Comparison of ENCODE assay signal across 18 cellular contexts in genomic region chr5:59450245-59450644, GRCh38.
DNase-seq lines count a peak whose midpoint lies in the region; ATAC-seq, FAIRE-seq and TF ChIP-seq lines count a peak whose summit lies in the region.
"Had no signal": no experiment of that assay in that cellular context is flagged by ENCODE, and none has a peak within 500 bp of the region (broad histone marks: within the 10 kb centered on the region; RNA-seq: fewer than 3 reads in every experiment).

No MANE protein-coding gene starts in this region.

- POLR2A ChIA-PET in WTC11 (lab: Charles Lee) (no interaction called here), HepG2 (lab: Yijun Ruan, JAX) (no interaction called here)

- ATAC-seq in WTC11 (peak; percentile 51), HepG2 (no peak), HG02981 (IDR thresholded peaks at IDR 0.05; ENCODE audit: unreplicated experiment) (no peak), heart left ventricle (no peak)
- ATAC-seq: activated T-cell treated with anti-CD3 and anti-CD28 coated beads, Interleukin-2, amount 50 U/mL, for 72 hours had no signal

- no peaks in the 10 kb centered on the region for H3K4me1 ChIP-seq in HepG2 (ENCODE audit: insufficient read depth, low read length)
- no peaks in the 10 kb centered on the region for H3K4me1 ChIP-seq in heart left ventricle
- H3K4me1 ChIP-seq: Peyer's patch had no signal

- no peak overlapping the region for H3K27ac ChIP-seq in HepG2 (ENCODE audit: extremely low read length, insufficient read depth, low read length)
- no peak overlapping the region for H3K27ac ChIP-seq in heart left ventricle
- H3K27ac ChIP-seq: Peyer's patch had no signal

- H3K4me3 ChIP-seq in HepG2 (replicated peaks in 1 of 3; ENCODE audit: insufficient read depth in 1 of 3, low read depth in 2 of 3, low read length in 3 of 3), result no peak overlapping the region
- no peak overlapping the region for H3K4me3 ChIP-seq in heart left ventricle
- H3K4me3 ChIP-seq: Peyer's patch had no signal

- H3K9me3 Mint-ChIP-seq in WTC11 (peaks cover 16% of the 10 kb centered on the region), endothelial cell (ENCODE audit: unreplicated experiment) (no peaks in the 10 kb centered on the region)
- H3K9me3 Mint-ChIP-seq: activated B cell treated with CpG ODN at 0.5 μM for 24 hours had no signal

- intact Hi-C loops in HepG2 (cut with micrococcal nuclease; ENCODE audit: unreplicated experiment), result no loop called here
- intact Hi-C loops in heart left ventricle (cut with DNase I), result no loop called here

- no peaks in the 10 kb centered on the region for H3K9me3 ChIP-seq in HepG2 (ENCODE audit: low read length)
- peaks cover 0 to 14% (median 0%) of the 10 kb centered on the region in 12 donors for H3K9me3 ChIP-seq in heart left ventricle
- H3K9me3 ChIP-seq: Peyer's patch had no signal

- H4K20me1 ChIP-seq in HepG2 (ENCODE audit: insufficient read depth, low read length), result no peaks in the 10 kb centered on the region

- TF ChIP-seq POLR2A in HepG2 (IDR thresholded peaks at IDR 0.05; ENCODE audit: insufficient read depth in 1 of 2, low read depth in 2 of 2, low read length in 2 of 2) (no peak), heart left ventricle (IDR thresholded peaks at IDR 0.05) (no peak)

- H3K36me3 ChIP-seq in HepG2 (replicated peaks in 1 of 2; ENCODE audit: control insufficient read depth in 1 of 2, insufficient read depth in 2 of 2, low read length in 2 of 2) (no peaks in the 10 kb centered on the region), heart left ventricle (no peaks in the 10 kb centered on the region)
- H3K36me3 ChIP-seq: Peyer's patch had no signal

- H3K36me3 Mint-ChIP-seq in WTC11, result peaks cover 15% of the 10 kb centered on the region
- H3K36me3 Mint-ChIP-seq in endothelial cell (ENCODE audit: low read depth, unreplicated experiment), result no peaks in the 10 kb centered on the region

- no peak for TF ChIP-seq EP300 in HepG2 (IDR thresholded peaks at IDR 0.05; ENCODE audit: low read depth in 2 of 2, low read length in 2 of 2)
- TF ChIP-seq EP300 in HepG2 (CRISPR knock-in tag; IDR thresholded peaks at IDR 0.05; ENCODE audit: borderline replicate concordance), result no peak

- H2AFZ ChIP-seq in HepG2 (ENCODE audit: low read length), result no peak overlapping the region

- no peak overlapping the region for H3K27ac Mint-ChIP-seq in WTC11
- no peak overlapping the region for H3K27ac Mint-ChIP-seq in endothelial cell (ENCODE audit: unreplicated experiment)
- H3K27ac Mint-ChIP-seq: activated B cell treated with CpG ODN at 0.5 μM for 24 hours; activated T-cell treated with anti-CD3 and anti-CD28 coated beads, Interleukin-2, amount 50 U/mL, for 72 hours; nephron progenitor cell had no signal

- no peaks in the 10 kb centered on the region for H3K79me2 ChIP-seq in HepG2 (ENCODE audit: insufficient read depth, low read length)

- H3K4me3 Mint-ChIP-seq in WTC11, result no peak overlapping the region
- no peak overlapping the region for H3K4me3 Mint-ChIP-seq in endothelial cell (ENCODE audit: unreplicated experiment)
- H3K4me3 Mint-ChIP-seq: activated B cell treated with CpG ODN at 0.5 μM for 24 hours; activated T-cell treated with anti-CD3 and anti-CD28 coated beads, Interleukin-2, amount 50 U/mL, for 72 hours; nephron progenitor cell had no signal

- H3K27me3 ChIP-seq in HepG2 (ENCODE audit: control insufficient read depth in 1 of 2, insufficient read depth in 2 of 2, low read length in 2 of 2) (no peaks in the 10 kb centered on the region), heart left ventricle (no peaks in the 10 kb centered on the region)
- H3K27me3 ChIP-seq: Peyer's patch had no signal

- CTCF ChIA-PET in WTC11 (lab: Charles Lee) (no interaction called here), HepG2 (lab: Yijun Ruan, JAX; ENCODE audit: low intra/inter-chr PET ratio, low total read pairs) (no interaction called here)

- H3K27me3 Mint-ChIP-seq in WTC11 (ENCODE audit: low read depth) (no peaks in the 10 kb centered on the region), endothelial cell (ENCODE audit: unreplicated experiment) (no peaks in the 10 kb centered on the region)
- H3K27me3 Mint-ChIP-seq: activated B cell treated with CpG ODN at 0.5 μM for 24 hours had no signal

- no peak for FAIRE-seq in HepG2 (lab: Jason Lieb, UNC)
- FAIRE-seq: bronchial epithelial cell had no signal

- in situ Hi-C loops in HepG2 (cut with HindIII; ENCODE audit: extremely low pct_ligation_motif_present, low pct_unique_long_range_greater_than_20kb), result no loop called here

- no peak overlapping the region for H3K9ac ChIP-seq in HepG2 (ENCODE audit: insufficient read depth, low read depth, low read length)

- no peak for TF ChIP-seq RAD21 in HepG2 (CRISPR knock-in tag; IDR thresholded peaks at IDR 0.05)

- BruUV-seq in HepG2 (replicated peaks; lab: Mats Ljungman, UMichigan), result no TSS peak

- DNase-seq in CMK (ENCODE audit: low read depth) (peak; percentile 8), HT-29 (ENCODE audit: low spot score) (peak; percentile 15), WTC11 (ENCODE audit: low spot score) (no peak), HepG2 (ENCODE audit: low spot score) (no peak), endothelial cell (ENCODE audit: low spot score) (no peak), NCI-H524 (lab: John Stamatoyannopoulos, UW) (no peak), heart left ventricle (no peak)
- DNase-seq: activated B cell treated with CpG ODN at 0.5 μM for 24 hours; activated T-cell treated with anti-CD3 and anti-CD28 coated beads, Interleukin-2, amount 50 U/mL, for 72 hours; COR-L47; islet precursor cell; NCI-H1694; nephron progenitor cell; Peyer's patch; stimulated activated CD4-positive, alpha-beta T cell treated with anti-CD3 and anti-CD28 coated beads, Interleukin-12 subunit alpha, Interleukin-12 subunit beta, amount 100 ng/mL, for 4 hours; stimulated activated CD8-positive, alpha-beta memory T cell treated with anti-CD3 and anti-CD28 coated beads, Interleukin-4, amount 100 ng/mL, for 48 hours had no signal

- H3K4me1 Mint-ChIP-seq in WTC11, result no peaks in the 10 kb centered on the region
- H3K4me1 Mint-ChIP-seq in endothelial cell (ENCODE audit: unreplicated experiment), result no peaks in the 10 kb centered on the region
- H3K4me1 Mint-ChIP-seq: activated B cell treated with CpG ODN at 0.5 μM for 24 hours, nephron progenitor cell had no signal

- H3K4me2 ChIP-seq in HepG2 (ENCODE audit: low read depth, low read length), result no peak overlapping the region

- 55% methylated on average over 1 of the region's 1 CpG for WGBS in HepG2 (ENCODE audit: low lambda C conversion rate)
- 72 to 84% (median 79%) methylated on average over 1 of the region's 1 CpG for WGBS in heart left ventricle, 4 donors

- no peak for TF ChIP-seq CTCF in WTC11 (IDR thresholded peaks at IDR 0.05)
- TF ChIP-seq CTCF in HepG2 (CRISPR knock-in tag; IDR thresholded peaks at IDR 0.05), result no peak
- TF ChIP-seq CTCF in endothelial cell (IDR thresholded peaks at IDR 0.05; ENCODE audit: unreplicated experiment), result no peak
- TF ChIP-seq CTCF in heart left ventricle (IDR thresholded peaks at IDR 0.05), result peak in 2 of 12 donors; percentile 7 to 8

TF ChIP-seq in WTC11, 78 proteins besides CTCF, POLR2A, EP300 and RAD21:
- no peak for TF ChIP-seq ZMAT4 (CRISPR knock-in tag; IDR thresholded peaks at IDR 0.05)
- 0 out of 2 replicates have a peak, but pooled peaks have one; percentile 42 for TF ChIP-seq GTF2I (CRISPR knock-in tag; conservative IDR thresholded peaks at IDR 0.05)
TF ChIP-seq in WTC11: peak in this region for 1.

TF ChIP-seq in HepG2, 621 proteins besides CTCF, POLR2A, EP300 and RAD21:
- TF ChIP-seq ZNF597 (CRISPR knock-in tag; IDR thresholded peaks at IDR 0.05) (no peak), ZNF280D (CRISPR knock-in tag; IDR thresholded peaks at IDR 0.05) (no peak), RBAK (CRISPR knock-in tag; IDR thresholded peaks at IDR 0.05) (peak; percentile 97)

Comparison
In these comparisons a context has a peak if more than half of its experiments do, and no peak if none do; other contexts are left out.
1. DNase-seq: peak in CMK (single experiment) and HT-29 (single experiment); none in WTC11 (single experiment), HepG2 (single experiment), endothelial cell (single experiment), NCI-H524 (0 of 2) and heart left ventricle (0 of 5).